ENCODE assay signal across 1 cellular context in genomic region chr11:19093976-19094375, GRCh38.
TF ChIP-seq lines count a peak whose summit lies in the region.

No MANE protein-coding gene starts in this region.

TF ChIP-seq in H1, 55 proteins besides CTCF, POLR2A, EP300 and RAD21 (continued from another document):
- TF ChIP-seq GTF2F1 (IDR thresholded peaks at IDR 0.05; ENCODE audit: borderline replicate concordance, low read depth, low read length) (no peak), USF2 (IDR thresholded peaks at IDR 0.05; ENCODE audit: low read length) (no peak), SIRT6 (IDR thresholded peaks at IDR 0.05; ENCODE audit: low read length) (no peak), JUND (IDR thresholded peaks at IDR 0.05; ENCODE audit: low read length) (no peak)
TF ChIP-seq in H1: peak in this region for 0.
